ENCODE assay signal across 20 cellular contexts in genomic region chr17:29671661-29672060, GRCh38.
"Had no signal": no experiment of that assay in that cellular context is flagged by ENCODE, and none has a peak within 500 bp of the region (broad histone marks: within the 10 kb centered on the region; RNA-seq: fewer than 3 reads in every experiment).

No MANE protein-coding gene starts in this region.

- ATAC-seq: body of pancreas, foreskin keratinocyte had no signal

- H3K27ac ChIP-seq: body of pancreas, foreskin keratinocyte, spleen, upper lobe of left lung, WERI-Rb-1 had no signal

- DNase-seq: activated CD4-positive, alpha-beta T cell treated with anti-CD3 and anti-CD28 coated beads, Interleukin-2, amount 50 U/mL, for 1 hour; activated CD4-positive, CD25-positive, alpha-beta regulatory T cell treated with anti-CD3 and anti-CD28 coated beads, Interleukin-2, amount 50 U/mL, for 72 hours; activated naive CD4-positive, alpha-beta T cell treated with Interleukin-2 at 50 U/mL for 16 hours; activated T-cell treated with anti-CD3 and anti-CD28 coated beads, Interleukin-2, amount 50 U/mL, for 1 hour; anterior cingulate cortex; body of pancreas; central memory CD4-positive, alpha-beta T cell; dermis blood vessel endothelial cell; effector CD8-positive, alpha-beta T cell; erythroblast; foreskin keratinocyte; midbrain; nephron progenitor cell; retina; spleen; stimulated activated CD4-positive, alpha-beta T cell treated with anti-CD3 and anti-CD28 coated beads, Interleukin-4, amount 100 ng/mL, for 1 hour; stimulated activated naive CD4-positive, alpha-beta T cell treated with Interleukin-2 at 50 U/mL for 16 hours; T-helper 1 cell; upper lobe of left lung; WERI-Rb-1 had no signal

- H3K9me3 Mint-ChIP-seq: nephron progenitor cell had no signal

- H3K27me3 ChIP-seq: body of pancreas, foreskin keratinocyte, spleen, upper lobe of left lung had no signal

- H3K4me3 Mint-ChIP-seq: nephron progenitor cell had no signal

- H3K4me3 ChIP-seq: body of pancreas, spleen, upper lobe of left lung had no signal

- H3K4me1 ChIP-seq: body of pancreas, foreskin keratinocyte, upper lobe of left lung had no signal

- H3K9me3 ChIP-seq: body of pancreas, spleen, upper lobe of left lung had no signal
